ENCODE assay signal across 1 cellular context in genomic region chr5:140664018-140664352, GRCh38.
TF ChIP-seq lines count a peak whose summit lies in the region.

No MANE protein-coding gene starts in this region.

TF ChIP-seq in endothelial cell of umbilical vein, 7 proteins besides CTCF, POLR2A, EP300 and RAD21 (continued from another document):
- TF ChIP-seq FOS (IDR thresholded peaks at IDR 0.05; ENCODE audit: borderline replicate concordance, insufficient read depth, low read length) (no peak), EZH2 (IDR thresholded peaks at IDR 0.05; ENCODE audit: borderline replicate concordance, low read depth, low read length, severe bottlenecking) (no peak), MYC (IDR thresholded peaks at IDR 0.05; ENCODE audit: low read depth, low read length) (no peak)
